8 cellular contexts compared by ENCODE assay signal in genomic region chr3:184261270-184262165, GRCh38. TPM values are rescaled to one million over a fixed set of nuclear protein-coding genes. Genes with fewer than 3 reads are reported as not detected.
A peak's percentile ranks its signal among the peaks of the same experiment; 100 is the strongest.
DNase-seq lines count a peak whose midpoint lies in the region; ATAC-seq, FAIRE-seq and TF ChIP-seq lines count a peak whose summit lies in the region.

TSS of gene CAMK2N2 (minus strand) at chr3:184261553. CDS start at chr3:184261285, 268 bp downstream.

- H3K27me3 Mint-ChIP-seq in brain, result peaks cover 68% of the 10 kb centered on the region

- H3K9ac ChIP-seq in iPS-15b (ENCODE audit: low read depth, low read length), result no peak within 1 kb of the TSS

- H3K4me3 ChIP-seq in BE2C (ENCODE audit: low read depth, low read length) (peak within 1 kb of the TSS; percentile 67), iPS-15b (ENCODE audit: low read depth, low read length) (peak within 1 kb of the TSS; percentile 80), sigmoid colon (peak within 1 kb of the TSS in 3 of 4 donors; percentile 28 to 45 (median 43))

- FAIRE-seq in H54 (lab: Jason Lieb, UNC), result peak; percentile 30

- peak within 1 kb of the TSS; percentile 61 to 90 (median 82) for H3K27ac Mint-ChIP-seq in brain

- H3K27me3 ChIP-seq in BE2C, result peaks cover 5% of the 10 kb centered on the region; the same call in 1 of the 2 replicates
- peaks cover 58% of the 10 kb centered on the region for H3K27me3 ChIP-seq in iPS-15b (ENCODE audit: control insufficient read depth, insufficient read depth, low read length)
- peaks cover 43 to 93% (median 67%) of the 10 kb centered on the region in 3 donors for H3K27me3 ChIP-seq in sigmoid colon

- H3K27ac ChIP-seq in sigmoid colon, result no peak within 1 kb of the TSS

- peaks cover 0 to 14% (median 0%) of the 10 kb centered on the region in 5 experiments for H3K9me3 Mint-ChIP-seq in brain

- DNase-seq in BE2C (peak; percentile 96), H54 (ENCODE audit: insufficient read length, low spot score) (peak; percentile 100), NCI-H2029 (lab: John Stamatoyannopoulos, UW) (peak; percentile 86), T-helper 22 cell (ENCODE audit: low read depth) (peak; percentile 58), sigmoid colon (no peak)

- TF ChIP-seq CTCF in BE2C (IDR thresholded peaks at IDR 0.05; ENCODE audit: low read depth, low read length) (no peak), brain (conservative IDR thresholded peaks at IDR 0.05) (no peak), sigmoid colon (IDR thresholded peaks at IDR 0.05) (no peak)

- peak within 1 kb of the TSS; percentile 88 to 95 (median 92) for H3K4me3 Mint-ChIP-seq in brain

- H3K36me3 Mint-ChIP-seq in brain, result no peaks in the 10 kb centered on the region

- H3K9me3 ChIP-seq in BE2C (no peaks in the 10 kb centered on the region), iPS-15b (ENCODE audit: control insufficient read depth, insufficient read depth, low read length) (no peaks in the 10 kb centered on the region), sigmoid colon (no peaks in the 10 kb centered on the region)

- TF ChIP-seq EP300 in sigmoid colon (IDR thresholded peaks at IDR 0.05), result no peak

- H3K4me1 Mint-ChIP-seq in brain, result peaks cover 23% of the 10 kb centered on the region

- intact Hi-C loops in sigmoid colon (cut with DNase I), result no loop called here

- TF ChIP-seq POLR2A in H54 (IDR thresholded peaks at IDR 0.05; ENCODE audit: low read depth, low read length), result 0 out of 2 replicates have a peak, but pooled peaks have one; percentile 16
- TF ChIP-seq POLR2A in sigmoid colon (IDR thresholded peaks at IDR 0.05), result no peak

- H3K4me1 ChIP-seq in BE2C (no peaks in the 10 kb centered on the region), iPS-15b (ENCODE audit: control insufficient read depth, insufficient read depth, low read length) (no peaks in the 10 kb centered on the region), sigmoid colon (peaks cover 0 to 34% (median 33%) of the 10 kb centered on the region in 4 donors)

- WGBS in sigmoid colon, 2 donors, result 1% methylated on average over 91 of the region's 91 CpGs

- H3K36me3 ChIP-seq in BE2C (no peaks in the 10 kb centered on the region), iPS-15b (ENCODE audit: control insufficient read depth, insufficient read depth, low read length) (peaks cover 8% of the 10 kb centered on the region), sigmoid colon (no peaks in the 10 kb centered on the region)

- ATAC-seq in HG03439 (IDR thresholded peaks at IDR 0.05; ENCODE audit: unreplicated experiment), result no peak

RNA-seq across cellular contexts. Expression of gene CAMK2N2, which starts in this region (rescaled TPM):
- 12.8 TPM for polyA plus RNA-seq in BE2C (2012; ENCODE audit: insufficient read depth, insufficient read length, low read depth)
- polyA plus RNA-seq in brain (ENCODE audit: insufficient read depth, low read depth, low replicate concordance), result 94.8 TPM
- under 1 TPM in 1 of 4 donors, not detected in 3; 0.71 TPM for total RNA-seq in sigmoid colon
- polyA plus RNA-seq in sigmoid colon, result under 1 TPM in 1 of 3 donors, not detected in 2; 0.28 TPM

Comparison
In these comparisons a context has a peak if more than half of its experiments do, and no peak if none do; other contexts are left out.
1. RNA of gene CAMK2N2 (polyA plus RNA-seq): 94.8 TPM in brain (single experiment); 0.28 TPM in sigmoid colon; every median in the first group is over 10 times any median in the second.
2. Peak in every context shown above with its lines, with median percentiles within 50 percentile points of each other: H3K4me3 ChIP-seq.